In the genomic region with DNA sequence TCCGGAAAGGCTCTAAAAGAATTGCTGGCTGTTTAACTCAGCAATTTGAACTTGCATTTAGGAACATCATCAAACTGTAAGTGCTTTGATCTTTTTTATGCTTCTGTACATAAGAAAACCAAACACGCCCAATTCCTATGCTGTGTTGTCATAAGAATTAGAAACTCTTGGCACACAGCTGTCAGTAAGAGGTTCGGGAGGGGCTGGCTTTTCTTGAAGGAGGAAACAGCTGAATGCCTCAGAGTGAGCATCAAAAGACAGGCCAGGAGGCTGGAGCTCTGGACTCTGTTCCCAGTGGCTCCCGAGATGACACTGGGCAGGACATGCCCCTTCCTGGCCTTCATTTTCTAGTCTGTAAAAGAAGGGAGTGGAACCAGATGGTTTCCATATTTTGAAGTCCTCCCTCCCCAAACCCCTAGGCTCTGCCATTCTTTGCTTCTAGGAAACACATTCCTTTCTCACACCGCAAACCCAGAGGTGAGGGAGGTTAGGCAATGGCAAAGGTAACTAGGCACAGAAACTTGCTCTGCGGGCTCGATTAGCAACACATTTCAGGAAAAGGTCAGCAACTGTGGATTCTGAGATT, we compare ENCODE assay signal across 10 cellular contexts.
DNase-seq lines count a peak whose midpoint lies in the region; ATAC-seq and TF ChIP-seq lines count a peak whose summit lies in the region.
"Had no signal": no experiment of that assay in that cellular context is flagged by ENCODE, and none has a peak within 500 bp of the region (broad histone marks: within the 10 kb centered on the region; RNA-seq: fewer than 3 reads in every experiment).

No MANE protein-coding gene starts in this region.

- H3K9ac ChIP-seq in PC-3 (ENCODE audit: low read length): peak overlapping the region; percentile 14; the same call in 1 of the 2 replicates

- CTCF ChIA-PET in PC-3 (lab: Charles Lee): interaction anchor here (1.1 kb wide), 1 partner anchor 22 kb away, joined by 3 read pairs; no protein-coding TSS in a partner anchor

- H3F3A ChIP-seq in PC-3 (ENCODE audit: low read length, unreplicated experiment): peaks cover 6% of the 10 kb centered on the region

- intact Hi-C loops in PC-3 (cut with micrococcal nuclease): loop anchor here (1.0 to 5.0 kb wide), 2 partner anchors 74 to 130 kb away; a partner anchor contains a TSS

- H3K36me3 ChIP-seq in PC-3 (ENCODE audit: low read depth, low read length): no peaks in the 10 kb centered on the region

- peak overlapping the region; percentile 4; the same call in 1 of the 2 replicates for H3K4me3 ChIP-seq in PC-3 (ENCODE audit: low read length)
- H3K4me3 ChIP-seq in fibroblast of mammary gland (ENCODE audit: control insufficient read depth, low read depth, low read length): no peak overlapping the region
- H3K4me3 ChIP-seq in retinal pigment epithelial cell (ENCODE audit: low read length): no peak overlapping the region

- no TSS peak for BruUV-seq in PC-3 (replicated peaks; lab: Mats Ljungman, UMichigan)

- POLR2A ChIA-PET in PC-3 (lab: Charles Lee; ENCODE audit: unreplicated experiment): interaction anchor here (0.5 to 1.0 kb wide), 4 partner anchors 51 to 104 kb away, joined by 3 to 7 read pairs (median 4); no protein-coding TSS in a partner anchor

- no peaks in the 10 kb centered on the region for H3K9me2 ChIP-seq in PC-3 (replicated peaks; ENCODE audit: low read length)

- H3K4me2 ChIP-seq in PC-3 (ENCODE audit: low read length): peak overlapping the region; percentile 72

- peak overlapping the region; percentile 13; the same call in 1 of the 2 replicates for H2AFZ ChIP-seq in PC-3 (ENCODE audit: low read length)

- peak; percentile 89 for DNase-seq in GM04503 (ENCODE audit: low read depth)
- DNase-seq in PC-3: peak; percentile 98
- peak; percentile 87 for DNase-seq in fibroblast of mammary gland (ENCODE audit: low read depth)
- peak; percentile 74 for DNase-seq in retinal pigment epithelial cell (ENCODE audit: low read depth)
- DNase-seq: activated effector memory CD4-positive, alpha-beta T cell treated with Interleukin-2 at 50 U/mL for 16 hours; OCI-M1 had no signal

- H3K79me2 ChIP-seq in PC-3 (ENCODE audit: low read length): no peaks in the 10 kb centered on the region

- H3K27ac ChIP-seq in PC-3 (ENCODE audit: low read length): peak overlapping the region; percentile 90

- peaks cover 50% of the 10 kb centered on the region for H3K4me1 ChIP-seq in PC-3 (ENCODE audit: insufficient read depth, low read length)

- TF ChIP-seq CTCF in PC-3 (conservative IDR thresholded peaks at IDR 0.05; ENCODE audit: low read depth, low read length): no peak
- no peak for TF ChIP-seq CTCF in fibroblast of mammary gland (conservative IDR thresholded peaks at IDR 0.05; ENCODE audit: control insufficient read depth, insufficient read depth, low read depth, low read length)
- no peak for TF ChIP-seq CTCF in retinal pigment epithelial cell (conservative IDR thresholded peaks at IDR 0.05; ENCODE audit: low read depth, low read length)

- peak; percentile 73 for ATAC-seq in PC-3
- no peak for ATAC-seq in GM21717 (IDR thresholded peaks at IDR 0.05; ENCODE audit: unreplicated experiment)
- ATAC-seq in HG03460 (IDR thresholded peaks at IDR 0.05; ENCODE audit: unreplicated experiment): no peak
- ATAC-seq in GM21528 (IDR thresholded peaks at IDR 0.05; ENCODE audit: low FRiP score, unreplicated experiment): no peak
- no peak for ATAC-seq in GM19463 (IDR thresholded peaks at IDR 0.05; ENCODE audit: unreplicated experiment)

- H4K20me1 ChIP-seq in PC-3 (ENCODE audit: low read length): no peaks in the 10 kb centered on the region

- no peaks in the 10 kb centered on the region for H3K27me3 ChIP-seq in PC-3 (ENCODE audit: low read length)

- no peaks in the 10 kb centered on the region for H3K9me3 ChIP-seq in PC-3 (ENCODE audit: low read length)
